Comparison of ENCODE assay signal across 14 cellular contexts in genomic region chr5:116674881-116675627, GRCh38.
DNase-seq lines count a peak whose midpoint lies in the region; ATAC-seq and TF ChIP-seq lines count a peak whose summit lies in the region.
"Had no signal": no experiment of that assay in that cellular context is flagged by ENCODE, and none has a peak within 500 bp of the region (broad histone marks: within the 10 kb centered on the region; RNA-seq: fewer than 3 reads in every experiment).

No MANE protein-coding gene starts in this region.

- no peak overlapping the region for H3K4me3 Mint-ChIP-seq in activated CD4-positive, alpha-beta T cell treated with anti-CD3 and anti-CD28 coated beads, Interleukin-2, amount 10 ng/mL, durations not matched to agents 7 days and 5 days
- H3K4me3 Mint-ChIP-seq in neural progenitor cell, result no peak overlapping the region

- H2AFZ ChIP-seq in neural progenitor cell (replicated peaks), result no peak overlapping the region

- no peak overlapping the region for H3K27ac Mint-ChIP-seq in activated CD4-positive, alpha-beta T cell treated with anti-CD3 and anti-CD28 coated beads, Interleukin-2, amount 10 ng/mL, durations not matched to agents 7 days and 5 days
- no peak overlapping the region for H3K27ac Mint-ChIP-seq in neural progenitor cell

- POLR2A ChIA-PET in activated CD4-positive, alpha-beta T cell treated with anti-CD3 and anti-CD28 coated beads, Interleukin-2, amount 10 ng/mL, durations not matched to agents 7 days and 5 days (lab: Charles Lee), result interaction anchor here (0.6 kb wide), 1 partner anchor 67 kb away, joined by 3 read pairs; no protein-coding TSS in a partner anchor

- no peak overlapping the region for H3K9ac ChIP-seq in neural progenitor cell

- no peaks in the 10 kb centered on the region for H3K4me1 Mint-ChIP-seq in activated CD4-positive, alpha-beta T cell treated with anti-CD3 and anti-CD28 coated beads, Interleukin-2, amount 10 ng/mL, durations not matched to agents 7 days and 5 days
- peaks cover 16% of the 10 kb centered on the region for H3K4me1 Mint-ChIP-seq in neural progenitor cell

- H3K4me2 ChIP-seq in neural progenitor cell, result no peak overlapping the region

- no peaks in the 10 kb centered on the region for H3K27me3 ChIP-seq in neural progenitor cell
- H3K27me3 ChIP-seq: Peyer's patch had no signal

- peaks cover 9% of the 10 kb centered on the region for H3K4me1 ChIP-seq in neural progenitor cell
- H3K4me1 ChIP-seq: Peyer's patch had no signal

- DNase-seq in COLO829 (ENCODE audit: low spot score) (peak; percentile 35), NCI-H345 (lab: John Stamatoyannopoulos, UW) (peak; percentile 63), brain pericyte (ENCODE audit: low read depth, low spot score) (peak; percentile 4), medulla oblongata (ENCODE audit: extremely low spot score) (peak; percentile 35), neural progenitor cell (ENCODE audit: low spot score) (no peak)
- DNase-seq in activated CD4-positive, alpha-beta T cell treated with anti-CD3 and anti-CD28 coated beads, Interleukin-2, amount 10 ng/mL, durations not matched to agents 7 days and 5 days, result no peak
- DNase-seq: DMS53, HCEC 1CT, NCI-H1417, NCI-H187 treated with DMSO at 0.1 percent for 48 hours, NCI-H510A treated with DMSO at 0.1 percent for 48 hours, Peyer's patch, Right ventricle myocardium superior had no signal

- no peaks in the 10 kb centered on the region for H3K9me3 ChIP-seq in neural progenitor cell (ENCODE audit: low read depth)
- H3K9me3 ChIP-seq: Peyer's patch had no signal

- H3K4me3 ChIP-seq in neural progenitor cell, result no peak overlapping the region
- H3K4me3 ChIP-seq: Peyer's patch had no signal

- no peaks in the 10 kb centered on the region for H3K36me3 Mint-ChIP-seq in activated CD4-positive, alpha-beta T cell treated with anti-CD3 and anti-CD28 coated beads, Interleukin-2, amount 10 ng/mL, durations not matched to agents 7 days and 5 days (ENCODE audit: low read depth)
- H3K36me3 Mint-ChIP-seq in neural progenitor cell, result peaks cover 2% of the 10 kb centered on the region

- H3K9me3 Mint-ChIP-seq in activated CD4-positive, alpha-beta T cell treated with anti-CD3 and anti-CD28 coated beads, Interleukin-2, amount 10 ng/mL, durations not matched to agents 7 days and 5 days, result no peaks in the 10 kb centered on the region
- H3K9me3 Mint-ChIP-seq in neural progenitor cell, result peaks cover 5% of the 10 kb centered on the region

- no peak overlapping the region for H3K27ac ChIP-seq in neural progenitor cell
- H3K27ac ChIP-seq: Peyer's patch had no signal

- no peaks in the 10 kb centered on the region for H4K20me1 ChIP-seq in neural progenitor cell (ENCODE audit: low read depth)

- no peaks in the 10 kb centered on the region for H3K27me3 Mint-ChIP-seq in activated CD4-positive, alpha-beta T cell treated with anti-CD3 and anti-CD28 coated beads, Interleukin-2, amount 10 ng/mL, durations not matched to agents 7 days and 5 days
- H3K27me3 Mint-ChIP-seq in neural progenitor cell (ENCODE audit: insufficient read depth, low read depth), result peaks cover 10% of the 10 kb centered on the region

- no peaks in the 10 kb centered on the region for H3K36me3 ChIP-seq in neural progenitor cell
- H3K36me3 ChIP-seq: Peyer's patch had no signal

- no peak for TF ChIP-seq CTCF in neural progenitor cell (IDR thresholded peaks at IDR 0.05)

- CTCF ChIA-PET in activated CD4-positive, alpha-beta T cell treated with anti-CD3 and anti-CD28 coated beads, Interleukin-2, amount 10 ng/mL, durations not matched to agents 7 days and 5 days (lab: Charles Lee), result no interaction called here

- H3K79me2 ChIP-seq in neural progenitor cell (ENCODE audit: low read depth), result no peaks in the 10 kb centered on the region

- H3F3A ChIP-seq in neural progenitor cell (ENCODE audit: low read depth), result no peaks in the 10 kb centered on the region

- no peak for ATAC-seq in HG02759 (IDR thresholded peaks at IDR 0.05; ENCODE audit: unreplicated experiment)

Comparison
In these comparisons a context has a peak if more than half of its experiments do, and no peak if none do; other contexts are left out.
1. DNase-seq: peak in COLO829 (single experiment), NCI-H345 (single experiment), brain pericyte (single experiment) and medulla oblongata (single experiment); none in activated CD4-positive, alpha-beta T cell treated with anti-CD3 and anti-CD28 coated beads, Interleukin-2, amount 10 ng/mL, durations not matched to agents 7 days and 5 days (single experiment) and neural progenitor cell (single experiment).